17 cellular contexts compared by ENCODE assay signal in genomic region chr5:15249152-15249551, GRCh38.
DNase-seq lines count a peak whose midpoint lies in the region; ATAC-seq and TF ChIP-seq lines count a peak whose summit lies in the region.
"Had no signal": no experiment of that assay in that cellular context is flagged by ENCODE, and none has a peak within 500 bp of the region (broad histone marks: within the 10 kb centered on the region; RNA-seq: fewer than 3 reads in every experiment).

No MANE protein-coding gene starts in this region.

- H3K4me1 ChIP-seq in GM23248 (ENCODE audit: insufficient read depth) (peaks cover 13% of the 10 kb centered on the region), PC-3 (ENCODE audit: insufficient read depth, low read length) (peaks cover 5% of the 10 kb centered on the region; the same call in 1 of the 2 replicates), Karpas-422 (ENCODE audit: low read length) (no peaks in the 10 kb centered on the region)
- H3K4me1 ChIP-seq: body of pancreas, Caco-2, left ventricle myocardium inferior had no signal

- in situ Hi-C loops in GM23248 (cut with MboI), result no loop called here

- H4K20me1 ChIP-seq in GM23248 (ENCODE audit: insufficient read depth), result no peaks in the 10 kb centered on the region
- H4K20me1 ChIP-seq in PC-3 (ENCODE audit: low read length), result no peaks in the 10 kb centered on the region
- no peaks in the 10 kb centered on the region for H4K20me1 ChIP-seq in Karpas-422 (ENCODE audit: insufficient read depth, low read depth, low read length)

- no TSS peak for BruUV-seq in PC-3 (replicated peaks; lab: Mats Ljungman, UMichigan)

- no peaks in the 10 kb centered on the region for H3K9me3 ChIP-seq in GM23248 (ENCODE audit: low read depth)
- peaks cover 35% of the 10 kb centered on the region for H3K9me3 ChIP-seq in PC-3 (ENCODE audit: low read length)
- peaks cover 23% of the 10 kb centered on the region for H3K9me3 ChIP-seq in Karpas-422 (ENCODE audit: low read length)
- H3K9me3 ChIP-seq: neutrophil had no signal

- H3K36me3 ChIP-seq in GM23248 (ENCODE audit: low read depth), result no peaks in the 10 kb centered on the region
- H3K36me3 ChIP-seq in PC-3 (ENCODE audit: low read depth, low read length), result no peaks in the 10 kb centered on the region
- no peaks in the 10 kb centered on the region for H3K36me3 ChIP-seq in Karpas-422 (ENCODE audit: insufficient read depth, low read length)
- H3K36me3 ChIP-seq: left ventricle myocardium inferior, neutrophil had no signal

- POLR2A ChIA-PET in PC-3 (lab: Charles Lee; ENCODE audit: unreplicated experiment), result no interaction called here

- CTCF ChIA-PET in PC-3 (lab: Charles Lee), result no interaction called here

- DNase-seq in GM23248 (peak; percentile 87), PC-3 (peak; percentile 69), dermis microvascular lymphatic vessel endothelial cell (ENCODE audit: low read depth in 2 of 2) (peak; percentile 68), retinal pigment epithelial cell (ENCODE audit: low read depth) (peak; percentile 81), NCI-H526 (lab: John Stamatoyannopoulos, UW) (no peak), erythroblast (lab: John Stamatoyannopoulos, UW) (no peak), NAMALWA (ENCODE audit: low spot score) (no peak), Karpas-422 (no peak)
- DNase-seq: activated T-cell treated with anti-CD3 and anti-CD28 coated beads, Interleukin-2, amount 50 U/mL, for 4 hours; body of pancreas; Caco-2; left ventricle myocardium inferior; NCI-H2081 treated with DMSO at 0.1 percent for 48 hours; RPMI8226; stimulated activated naive B cell treated with anti-CD40 and anti-IgM and Interleukin-4, amounts not matched to agents 10 μg/mL and 1 μg/mL and 100 μg/mL, for 72 hours had no signal

- H3K79me2 ChIP-seq in GM23248 (ENCODE audit: insufficient read depth) (no peaks in the 10 kb centered on the region), PC-3 (ENCODE audit: low read length) (no peaks in the 10 kb centered on the region), Karpas-422 (ENCODE audit: low read length) (no peaks in the 10 kb centered on the region)

- H3K4me2 ChIP-seq in GM23248 (ENCODE audit: unreplicated experiment) (peak overlapping the region; percentile 48), PC-3 (ENCODE audit: low read length) (peak overlapping the region; percentile 11; the same call in 1 of the 2 replicates), Karpas-422 (ENCODE audit: low read depth, low read length, poor library complexity, severe bottlenecking) (no peak overlapping the region)

- H3K9ac ChIP-seq in GM23248 (no peak overlapping the region), PC-3 (ENCODE audit: low read length) (no peak overlapping the region), Karpas-422 (ENCODE audit: low read length) (no peak overlapping the region)

- H2AFZ ChIP-seq in GM23248 (no peak overlapping the region), PC-3 (ENCODE audit: low read length) (no peak overlapping the region), Karpas-422 (ENCODE audit: low read length) (no peak overlapping the region)

- H3K27me3 ChIP-seq in GM23248 (replicated peaks; ENCODE audit: insufficient read depth), result no peaks in the 10 kb centered on the region
- no peaks in the 10 kb centered on the region for H3K27me3 ChIP-seq in PC-3 (ENCODE audit: low read length)
- no peaks in the 10 kb centered on the region for H3K27me3 ChIP-seq in Karpas-422 (ENCODE audit: low read length)
- H3K27me3 ChIP-seq: body of pancreas, neutrophil had no signal

- ATAC-seq in PC-3, result no peak
- ATAC-seq: activated T-cell treated with anti-CD3 and anti-CD28 coated beads, Interleukin-2, amount 50 U/mL, for 4 hours; body of pancreas; stimulated activated naive B cell treated with anti-CD40 and anti-IgM and Interleukin-4, amounts not matched to agents 10 μg/mL and 1 μg/mL and 100 μg/mL, for 72 hours; WTC11 had no signal

- TF ChIP-seq CTCF in PC-3 (conservative IDR thresholded peaks at IDR 0.05; ENCODE audit: low read depth, low read length), result no peak
- no peak for TF ChIP-seq CTCF in retinal pigment epithelial cell (conservative IDR thresholded peaks at IDR 0.05; ENCODE audit: low read depth, low read length)

- intact Hi-C loops in PC-3 (cut with micrococcal nuclease), result no loop called here

- H3K27ac ChIP-seq in GM23248 (peak overlapping the region; percentile 50), PC-3 (ENCODE audit: low read length) (no peak overlapping the region), Karpas-422 (ENCODE audit: low read length) (no peak overlapping the region)
- H3K27ac ChIP-seq: body of pancreas, left ventricle myocardium inferior, neutrophil had no signal

- H3K9me2 ChIP-seq in GM23248 (ENCODE audit: insufficient read depth) (no peaks in the 10 kb centered on the region), PC-3 (replicated peaks; ENCODE audit: low read length) (0 out of 2 replicates have a peak, but pooled peaks cover 3% of the 10 kb centered on the region), Karpas-422 (replicated peaks; ENCODE audit: insufficient read depth, low read length) (no peaks in the 10 kb centered on the region)

- 4% methylated on average over 3 of the region's 3 CpGs for WGBS in GM23248 (ENCODE audit: low coverage in 1 of 2, low lambda C conversion rate in 2 of 2, missing lambda C conversion rate in 2 of 2), 2 experiments

- no peak for TF ChIP-seq POLR2A in erythroblast (IDR thresholded peaks at IDR 0.05; ENCODE audit: low read length)

- peaks cover 16% of the 10 kb centered on the region; the same call in 1 of the 2 replicates for H3F3A ChIP-seq in GM23248 (ENCODE audit: insufficient read depth)
- H3F3A ChIP-seq in PC-3 (ENCODE audit: low read length, unreplicated experiment), result no peaks in the 10 kb centered on the region

- H3K4me3 ChIP-seq in GM23248, result peak overlapping the region; percentile 15; the same call in 1 of the 2 replicates
- H3K4me3 ChIP-seq in PC-3 (ENCODE audit: low read length), result no peak overlapping the region
- no peak overlapping the region for H3K4me3 ChIP-seq in retinal pigment epithelial cell (ENCODE audit: low read length)
- H3K4me3 ChIP-seq in Karpas-422 (ENCODE audit: low read length), result no peak overlapping the region
- H3K4me3 ChIP-seq: body of pancreas, left ventricle myocardium inferior had no signal

Comparison
In these comparisons a context has a peak if more than half of its experiments do, and no peak if none do; other contexts are left out.
1. DNase-seq: peak in GM23248 (single experiment), PC-3 (single experiment), dermis microvascular lymphatic vessel endothelial cell (2 of 2) and retinal pigment epithelial cell (single experiment); none in NCI-H526 (0 of 2), erythroblast (0 of 2), NAMALWA (single experiment) and Karpas-422 (single experiment).